Comparison of ENCODE assay signal across 22 cellular contexts in the genomic region with DNA sequence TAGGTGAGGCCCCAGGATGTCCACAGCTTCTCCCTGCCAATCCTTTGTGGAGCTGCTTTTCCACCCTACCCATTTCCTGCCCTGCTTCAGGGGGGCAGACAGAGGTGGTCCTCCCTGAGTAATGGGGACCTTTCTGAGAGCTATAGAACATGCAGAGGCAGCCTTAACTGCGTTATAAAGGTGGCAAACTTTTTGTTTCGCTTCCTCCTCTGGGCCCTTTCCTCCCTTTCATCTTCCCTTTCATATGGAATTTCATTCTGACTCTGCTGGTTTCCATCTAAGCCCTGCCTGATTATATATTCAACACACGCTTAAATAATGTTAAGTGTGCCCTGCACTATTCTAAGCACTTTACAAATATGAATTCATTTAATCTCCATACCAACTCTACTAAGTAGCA.
DNase-seq lines count a peak whose midpoint lies in the region; ATAC-seq and TF ChIP-seq lines count a peak whose summit lies in the region.
"Had no signal": no experiment of that assay in that cellular context is flagged by ENCODE, and none has a peak within 500 bp of the region (broad histone marks: within the 10 kb centered on the region; RNA-seq: fewer than 3 reads in every experiment).

No MANE protein-coding gene starts in this region.

- TF ChIP-seq POLR2A in right lobe of liver (IDR thresholded peaks at IDR 0.05): no peak

- 71% methylated on average over 3 of the region's 3 CpGs for WGBS in right lobe of liver (ENCODE audit: insufficient coverage, low coverage, low lambda C conversion rate, missing lambda C conversion rate)

- TF ChIP-seq CTCF in coronary artery (IDR thresholded peaks at IDR 0.05) (no peak), right lobe of liver (IDR thresholded peaks at IDR 0.05) (no peak), mesothelial cell of epicardium (IDR thresholded peaks at IDR 0.05; ENCODE audit: unreplicated experiment) (no peak)

- no peaks in the 10 kb centered on the region for H3K4me1 Mint-ChIP-seq in mesothelial cell of epicardium
- H3K4me1 Mint-ChIP-seq: naive thymus-derived CD4-positive, alpha-beta T cell had no signal

- no peak overlapping the region for H3K4me3 Mint-ChIP-seq in mesothelial cell of epicardium
- H3K4me3 Mint-ChIP-seq: naive thymus-derived CD4-positive, alpha-beta T cell; stimulated activated naive CD8-positive, alpha-beta T cell treated with anti-CD3 and anti-CD28 coated beads, Interleukin-15, Interleukin-2, amounts not matched to agents 100 ng/mL and 50 ng/mL, for 24 hours had no signal

- DNase-seq in coronary artery (ENCODE audit: low spot score): peak; percentile 1
- no peak for DNase-seq in Right ventricle myocardium inferior (ENCODE audit: missing footprints)
- no peak for DNase-seq in right lobe of liver
- DNase-seq in posterior vena cava (ENCODE audit: low spot score): no peak
- no peak for DNase-seq in mesothelial cell of epicardium (ENCODE audit: low spot score in 2 of 2, unreplicated experiment in 2 of 2)
- DNase-seq: activated CD4-positive, alpha-beta T cell treated with anti-CD3 and anti-CD28 coated beads for 1 hour; activated gamma-delta T cell treated with Interleukin-2 at 50 U/mL for 16 hours; lower lobe of right lung; MG63; naive thymus-derived CD4-positive, alpha-beta T cell; NCI-H187 treated with DMSO at 0.1 percent for 48 hours; NCI-H524; stimulated activated CD4-positive, alpha-beta T cell treated with anti-CD3 and anti-CD28 coated beads, Interleukin-12 subunit alpha, Interleukin-12 subunit beta, amount 100 ng/mL, for 4 hours; T-helper 9 cell had no signal

- H3K9me3 Mint-ChIP-seq in mesothelial cell of epicardium: peaks cover 12% of the 10 kb centered on the region

- H3K4me1 ChIP-seq in right lobe of liver: peaks cover 0 to 3% (median under 1%) of the 10 kb centered on the region in 4 donors
- H3K4me1 ChIP-seq: prostate gland, SJSA1, vagina had no signal

- no peaks in the 10 kb centered on the region for H3K36me3 Mint-ChIP-seq in mesothelial cell of epicardium
- H3K36me3 Mint-ChIP-seq: naive thymus-derived CD4-positive, alpha-beta T cell had no signal

- H3K9me3 ChIP-seq in right lobe of liver: no peaks in the 10 kb centered on the region
- H3K9me3 ChIP-seq: lower lobe of right lung, MG63, prostate gland, SJSA1, vagina had no signal

- intact Hi-C loops in Right ventricle myocardium inferior (cut with DNase I) (no loop called here), right lobe of liver (cut with DNase I) (no loop called here), posterior vena cava (cut with DNase I) (no loop called here)

- no peaks in the 10 kb centered on the region for H3K27me3 ChIP-seq in right lobe of liver
- H3K27me3 ChIP-seq: MG63, SJSA1, vagina had no signal

- no peak overlapping the region for H3K27ac Mint-ChIP-seq in mesothelial cell of epicardium
- H3K27ac Mint-ChIP-seq: naive thymus-derived CD4-positive, alpha-beta T cell; stimulated activated naive CD8-positive, alpha-beta T cell treated with anti-CD3 and anti-CD28 coated beads, Interleukin-15, Interleukin-2, amounts not matched to agents 100 ng/mL and 50 ng/mL, for 24 hours had no signal

- H3K27ac ChIP-seq in coronary artery (no peak overlapping the region), right lobe of liver (no peak overlapping the region)
- H3K27ac ChIP-seq: lower lobe of right lung, prostate gland, SJSA1, vagina had no signal

- no peak overlapping the region for H3K4me3 ChIP-seq in coronary artery
- no peak overlapping the region for H3K4me3 ChIP-seq in right lobe of liver
- H3K4me3 ChIP-seq: lower lobe of right lung, MG63, prostate gland, SJSA1, vagina had no signal

- H3K36me3 ChIP-seq in right lobe of liver: no peaks in the 10 kb centered on the region
- H3K36me3 ChIP-seq: lower lobe of right lung, MG63, prostate gland, SJSA1, vagina had no signal

- peaks cover 29% of the 10 kb centered on the region for H3K27me3 Mint-ChIP-seq in mesothelial cell of epicardium (ENCODE audit: low read depth)

- ATAC-seq in GM18511 (IDR thresholded peaks at IDR 0.05; ENCODE audit: unreplicated experiment): peak; percentile 63
- peak; percentile 55 for ATAC-seq in GM21367 (IDR thresholded peaks at IDR 0.05; ENCODE audit: unreplicated experiment)
- ATAC-seq in HG02870 (IDR thresholded peaks at IDR 0.05; ENCODE audit: unreplicated experiment): peak; percentile 88
- ATAC-seq in Right ventricle myocardium inferior: no peak
- ATAC-seq in right lobe of liver: no peak
- ATAC-seq: HCT116; naive thymus-derived CD4-positive, alpha-beta T cell had no signal

Comparison
In these comparisons a context has a peak if more than half of its experiments do, and no peak if none do; other contexts are left out.
1. ATAC-seq: peak in GM18511 (single experiment), GM21367 (single experiment) and HG02870 (single experiment); none in Right ventricle myocardium inferior (single experiment) and right lobe of liver (0 of 4).